In the genomic region with DNA sequence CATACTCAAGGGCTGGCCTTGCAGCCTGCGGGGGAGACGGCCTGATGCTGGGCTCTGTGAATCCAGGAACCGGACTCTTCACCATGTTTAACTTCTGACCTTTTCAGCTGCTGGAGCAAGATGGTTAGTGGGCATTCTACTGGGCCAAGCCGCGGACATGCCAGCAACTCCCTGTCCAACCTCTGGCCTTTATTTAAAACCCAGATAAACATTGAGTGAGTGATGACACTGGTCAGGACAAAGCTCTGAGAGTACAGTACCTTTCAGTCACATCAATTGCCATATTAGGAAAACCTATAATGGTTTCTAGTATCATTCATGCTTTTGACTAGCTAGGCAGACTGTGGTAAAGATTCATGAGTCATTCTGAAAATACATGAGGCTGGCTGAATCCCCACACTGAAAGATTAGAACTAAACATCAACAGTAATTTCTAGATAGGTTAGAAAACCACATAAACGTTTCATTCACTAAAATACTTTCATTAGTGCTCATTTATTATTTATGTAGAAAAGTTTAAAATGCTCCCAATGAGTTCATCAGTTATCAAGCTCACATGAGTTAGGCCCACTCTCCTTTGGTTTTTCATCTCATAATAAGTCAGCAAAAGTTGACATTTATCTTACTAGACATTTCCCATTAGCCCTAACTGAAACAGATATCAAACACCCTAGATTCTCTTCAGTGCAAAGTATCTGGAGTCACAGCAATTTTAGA, we compare ENCODE assay signal across 8 cellular contexts. TPM values are rescaled to one million over a fixed set of nuclear protein-coding genes. Genes with fewer than 3 reads are reported as not detected.
DNase-seq lines count a peak whose midpoint lies in the region; ATAC-seq, FAIRE-seq and TF ChIP-seq lines count a peak whose summit lies in the region.

No MANE protein-coding gene starts in this region.

- 63 to 77% methylated on average over 6 of the region's 6 CpGs for WGBS in testis, 2 donors

- H3K4me3 ChIP-seq in astrocyte (ENCODE audit: insufficient read depth, low read depth, low read length), result no peak overlapping the region
- H3K4me3 ChIP-seq in testis, result no peak overlapping the region

- H3K9me3 ChIP-seq in astrocyte (ENCODE audit: insufficient read depth, low read depth, low read length) (no peaks in the 10 kb centered on the region), testis (no peaks in the 10 kb centered on the region)

- H3K27me3 ChIP-seq in astrocyte (ENCODE audit: insufficient read depth, low read length) (peaks cover 4% of the 10 kb centered on the region), testis (no peaks in the 10 kb centered on the region)

- peaks cover 11% of the 10 kb centered on the region for H3K36me3 Mint-ChIP-seq in astrocyte (ENCODE audit: low read depth, unreplicated experiment)
- peaks cover 36% of the 10 kb centered on the region for H3K36me3 Mint-ChIP-seq in stimulated activated memory B cell treated with anti-CD40 and anti-IgM and Interleukin-4, amounts not matched to agents 10 μg/mL and 1 μg/mL and 100 μg/mL, for 72 hours

- H3K27me3 Mint-ChIP-seq in astrocyte (ENCODE audit: low read depth, unreplicated experiment), result peaks cover 5% of the 10 kb centered on the region
- peaks cover 8% of the 10 kb centered on the region for H3K27me3 Mint-ChIP-seq in stimulated activated memory B cell treated with anti-CD40 and anti-IgM and Interleukin-4, amounts not matched to agents 10 μg/mL and 1 μg/mL and 100 μg/mL, for 72 hours

- peaks cover 3% of the 10 kb centered on the region for H4K20me1 ChIP-seq in astrocyte (ENCODE audit: insufficient read depth, low read length)

- peak overlapping the region; percentile 42 for H3K9ac ChIP-seq in astrocyte (ENCODE audit: low read length)

- FAIRE-seq in astrocyte (lab: Jason Lieb, UNC), result peak; percentile 95

- no peaks in the 10 kb centered on the region for H3K9me3 Mint-ChIP-seq in astrocyte (ENCODE audit: unreplicated experiment)
- no peaks in the 10 kb centered on the region for H3K9me3 Mint-ChIP-seq in stimulated activated memory B cell treated with anti-CD40 and anti-IgM and Interleukin-4, amounts not matched to agents 10 μg/mL and 1 μg/mL and 100 μg/mL, for 72 hours

- no peak overlapping the region for H2AFZ ChIP-seq in astrocyte (ENCODE audit: low read depth, low read length)

- no peak for TF ChIP-seq POLR2A in testis (IDR thresholded peaks at IDR 0.05)

- H3K4me1 Mint-ChIP-seq in astrocyte (ENCODE audit: low read depth, unreplicated experiment), result peaks cover 15% of the 10 kb centered on the region
- peaks cover 17% of the 10 kb centered on the region for H3K4me1 Mint-ChIP-seq in stimulated activated memory B cell treated with anti-CD40 and anti-IgM and Interleukin-4, amounts not matched to agents 10 μg/mL and 1 μg/mL and 100 μg/mL, for 72 hours

- DNase-seq in A172 (ENCODE audit: low spot score) (peak; percentile 90), astrocyte (ENCODE audit: low read depth) (peak; percentile 85), T1000 (lab: John Stamatoyannopoulos, UW) (no peak), testis (no peak), SHP77 (lab: John Stamatoyannopoulos, UW) (no peak)

- TF ChIP-seq CTCF in astrocyte (IDR thresholded peaks at IDR 0.05; ENCODE audit: insufficient read depth, low read depth, low read length), result no peak
- TF ChIP-seq CTCF in testis (IDR thresholded peaks at IDR 0.05), result no peak

- H3K4me3 Mint-ChIP-seq in astrocyte (ENCODE audit: unreplicated experiment), result no peak overlapping the region
- H3K4me3 Mint-ChIP-seq in stimulated activated memory B cell treated with anti-CD40 and anti-IgM and Interleukin-4, amounts not matched to agents 10 μg/mL and 1 μg/mL and 100 μg/mL, for 72 hours, result peak overlapping the region; percentile 50

- H3K27ac Mint-ChIP-seq in astrocyte (ENCODE audit: unreplicated experiment), result peak overlapping the region; percentile 87
- H3K27ac Mint-ChIP-seq in stimulated activated memory B cell treated with anti-CD40 and anti-IgM and Interleukin-4, amounts not matched to agents 10 μg/mL and 1 μg/mL and 100 μg/mL, for 72 hours, result peak overlapping the region; percentile 91

- H3K4me1 ChIP-seq in astrocyte (ENCODE audit: insufficient read depth, low read length), result peaks cover 15% of the 10 kb centered on the region
- H3K4me1 ChIP-seq in testis, result no peaks in the 10 kb centered on the region

- H3K4me2 ChIP-seq in astrocyte (ENCODE audit: low read length), result peak overlapping the region; percentile 50

- peak; percentile 95 for ATAC-seq in GM19025 (IDR thresholded peaks at IDR 0.05; ENCODE audit: low read depth, unreplicated experiment)
- peak; percentile 98 for ATAC-seq in HG03095 (IDR thresholded peaks at IDR 0.05; ENCODE audit: unreplicated experiment)
- peak; percentile 93 for ATAC-seq in stimulated activated memory B cell treated with anti-CD40 and anti-IgM and Interleukin-4, amounts not matched to agents 10 μg/mL and 1 μg/mL and 100 μg/mL, for 72 hours

- no peaks in the 10 kb centered on the region for H3K79me2 ChIP-seq in astrocyte (ENCODE audit: insufficient read depth, low read length)

- intact Hi-C loops in testis (cut with DNase I; ENCODE audit: low total_unique reads), result no loop called here

- H3K36me3 ChIP-seq in astrocyte (ENCODE audit: insufficient read depth, low read length), result peaks cover 8% of the 10 kb centered on the region
- no peaks in the 10 kb centered on the region for H3K36me3 ChIP-seq in testis (ENCODE audit: low read depth, missing control alignments)

- H3K27ac ChIP-seq in astrocyte (ENCODE audit: low read depth, low read length), result peak overlapping the region; percentile 53
- H3K27ac ChIP-seq in testis, result no peak overlapping the region

RNA-seq across cellular contexts. Expression of a gene that starts 7.1 kb away (rescaled TPM):
- not detected in 2 replicates for total RNA-seq in A172 (2014; rRNA removed; shearing (Covaris generic))
- total RNA-seq in astrocyte, result 16.2 and 19.0 TPM in 2 replicates
- 1 to 10 TPM in 1 of 2 donors, under 1 TPM in 1; 0.94 to 1.2 TPM for total RNA-seq in testis
- 136 TPM for polyA plus RNA-seq in testis (ENCODE audit: insufficient read depth, low read depth, low replicate concordance)

Comparison
In these comparisons a context has a peak if more than half of its experiments do, and no peak if none do; other contexts are left out.
1. DNase-seq: peak in A172 (single experiment) and astrocyte (single experiment); none in T1000 (single experiment), testis (single experiment) and SHP77 (0 of 2).
2. Peak in every context shown above with its lines, with median percentiles within 50 percentile points of each other: ATAC-seq.